ENCODE assay signal across 8 cellular contexts in genomic region chr19:12983561-12984142, GRCh38. TPM values are rescaled to one million over a fixed set of nuclear protein-coding genes. Genes with fewer than 3 reads are reported as not detected.
A peak's percentile ranks its signal among the peaks of the same experiment; 100 is the strongest.
DNase-seq lines count a peak whose midpoint lies in the region; ATAC-seq lines count a peak whose summit lies in the region.

No MANE protein-coding gene starts in this region.

- peaks cover 70% of the 10 kb centered on the region for H3K4me1 ChIP-seq in BLaER1

- peak; percentile 99 for DNase-seq in H7
- DNase-seq in NCI-H460 (ENCODE audit: extremely low read depth, low read depth) = peak; percentile 49
- DNase-seq in activated CD4-positive, alpha-beta T cell treated with anti-CD3 and anti-CD28 coated beads, Interleukin-2, amount 50 U/mL, for 48 hours = peak; percentile 80 to 84
- peak; percentile 92 for DNase-seq in ecto neural progenitor cell (ENCODE audit: low spot score)
- DNase-seq in medulla oblongata (ENCODE audit: extremely low spot score) = peak; percentile 85
- DNase-seq in stimulated activated CD4-positive, alpha-beta T cell treated with anti-CD3 and anti-CD28 coated beads, TNF-alpha, amount 100 ng/mL, for 48 hours (ENCODE audit: low read depth in 3 of 3) = peak; percentile 58 to 69 (median 63)

- ATAC-seq in HG02870 (IDR thresholded peaks at IDR 0.05; ENCODE audit: unreplicated experiment) = no peak

- no peaks in the 10 kb centered on the region for H3K27me3 ChIP-seq in BLaER1
- peaks cover 19% of the 10 kb centered on the region for H3K27me3 ChIP-seq in H7 (ENCODE audit: control insufficient read depth, insufficient read depth, low read length)

- H4K20me1 ChIP-seq in BLaER1 = no peaks in the 10 kb centered on the region

- H3K4me3 ChIP-seq in BLaER1 (peak overlapping the region; percentile 64), H7 (ENCODE audit: insufficient read depth, low read depth, low read length) (peak overlapping the region; percentile 18; the same call in 1 of the 2 replicates)

- H3K9me3 ChIP-seq in BLaER1 = no peaks in the 10 kb centered on the region

- no peaks in the 10 kb centered on the region for H3K36me3 ChIP-seq in BLaER1
- no peaks in the 10 kb centered on the region for H3K36me3 ChIP-seq in H7 (replicated peaks; ENCODE audit: control insufficient read depth, insufficient read depth, low read length)

- H3K4me2 ChIP-seq in BLaER1 = peak overlapping the region; percentile 90

- peak overlapping the region; percentile 38; the same call in 1 of the 2 replicates for H3K27ac ChIP-seq in BLaER1

- H3K9ac ChIP-seq in BLaER1 = peak overlapping the region; percentile 60; the same call in 1 of the 2 replicates

RNA-seq across cellular contexts. Expression of gene NFIX, which starts 11.6 kb away (rescaled TPM):
- 0.03 and 0.07 TPM in 2 replicates for total RNA-seq in H7 (2014; rRNA removed; shearing (Covaris generic))
- total RNA-seq in NCI-H460 (2014; rRNA removed; shearing (Covaris generic)) = 5.2 and 8.2 TPM in 2 replicates
- 2.2 and 3.8 TPM in 2 replicates for polyA plus RNA-seq in NCI-H460 (2014; cell fraction: nucleus; rRNA removed)

RNA-seq across cellular contexts. Expression of gene DAND5, which starts 14.3 kb away (rescaled TPM):
- total RNA-seq in H7 (2014; rRNA removed; shearing (Covaris generic)) = 0.15 TPM in 1 of 2 replicates, not detected in the other
- not detected in 2 replicates for total RNA-seq in NCI-H460 (2014; rRNA removed; shearing (Covaris generic))
- polyA plus RNA-seq in NCI-H460 (2014; cell fraction: nucleus; rRNA removed) = not detected in 2 replicates

RNA-seq across cellular contexts. Expression of gene GADD45GIP1, which starts 26.6 kb away (rescaled TPM):
- 40.4 and 51.7 TPM in 2 replicates for total RNA-seq in H7 (2014; rRNA removed; shearing (Covaris generic))
- total RNA-seq in NCI-H460 (2014; rRNA removed; shearing (Covaris generic)) = 24.7 and 27.4 TPM in 2 replicates
- polyA plus RNA-seq in NCI-H460 (2014; cell fraction: nucleus; rRNA removed) = 24.4 and 47.8 TPM in 2 replicates

RNA-seq across cellular contexts. Expression of gene RAD23A, which starts 38.0 kb away (rescaled TPM):
- total RNA-seq in H7 (2014; rRNA removed; shearing (Covaris generic)) = 146 and 155 TPM in 2 replicates
- 165 and 189 TPM in 2 replicates for total RNA-seq in NCI-H460 (2014; rRNA removed; shearing (Covaris generic))
- polyA plus RNA-seq in NCI-H460 (2014; cell fraction: nucleus; rRNA removed) = 102 and 137 TPM in 2 replicates

RNA-seq across cellular contexts. Expression of gene CALR, which starts 45.2 kb away (rescaled TPM):
- total RNA-seq in H7 (2014; rRNA removed; shearing (Covaris generic)) = 911 and 1,131 TPM in 2 replicates
- 378 and 410 TPM in 2 replicates for total RNA-seq in NCI-H460 (2014; rRNA removed; shearing (Covaris generic))
- 675 and 960 TPM in 2 replicates for polyA plus RNA-seq in NCI-H460 (2014; cell fraction: nucleus; rRNA removed)

Comparison
In these comparisons a context has a peak if more than half of its experiments do, and no peak if none do; other contexts are left out.
1. DNase-seq: peak in every context shown above with its lines; median percentile 99 in H7; 92 in ecto neural progenitor cell; 85 in medulla oblongata; 82 in activated CD4-positive, alpha-beta T cell treated with anti-CD3 and anti-CD28 coated beads, Interleukin-2, amount 50 U/mL, for 48 hours; 63 in stimulated activated CD4-positive, alpha-beta T cell treated with anti-CD3 and anti-CD28 coated beads, TNF-alpha, amount 100 ng/mL, for 48 hours; 49 in NCI-H460.